23 cellular contexts compared by ENCODE assay signal in the genomic region with DNA sequence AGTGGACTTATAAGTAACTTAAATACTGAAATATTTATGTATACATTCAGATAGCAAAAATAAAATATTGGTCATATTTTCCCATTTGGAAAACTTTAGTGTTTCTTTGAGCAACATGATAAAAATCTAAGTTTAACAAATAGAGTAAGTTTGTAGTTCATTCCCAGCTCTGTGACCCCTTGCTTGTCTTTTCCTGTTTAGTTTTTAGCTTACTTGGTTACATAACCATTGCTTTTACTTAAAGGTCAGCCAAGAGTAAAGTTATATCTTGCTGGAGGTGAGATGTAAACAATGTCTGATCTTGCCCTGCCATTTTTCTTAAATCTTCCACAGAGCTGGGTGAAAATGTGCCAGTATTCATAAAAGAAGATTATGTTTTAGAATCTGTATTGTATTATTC.
"Had no signal": no experiment of that assay in that cellular context is flagged by ENCODE, and none has a peak within 500 bp of the region (broad histone marks: within the 10 kb centered on the region; RNA-seq: fewer than 3 reads in every experiment).

No MANE protein-coding gene starts in this region.

- H3K4me2 ChIP-seq: neural progenitor cell had no signal

- H3K4me3 ChIP-seq: coronary artery, dorsolateral prefrontal cortex, esophagus muscularis mucosa, lung, neural progenitor cell, right lobe of liver, stomach, thyroid gland had no signal

- H3K36me3 ChIP-seq: esophagus muscularis mucosa, neural progenitor cell, right lobe of liver, stomach, thyroid gland had no signal

- H3K9me3 ChIP-seq: right lobe of liver, thyroid gland had no signal

- H3K79me2 ChIP-seq: parathyroid adenoma had no signal

- H3K4me1 Mint-ChIP-seq: naive thymus-derived CD4-positive, alpha-beta T cell; nephron; neural progenitor cell; stimulated activated effector memory CD8-positive, alpha-beta T cell treated with anti-CD3 and anti-CD28 coated beads, Interleukin-12 subunit alpha, Interleukin-12 subunit beta, amount 100 ng/mL, for 72 hours had no signal

- H3K27me3 ChIP-seq: esophagus muscularis mucosa, neural progenitor cell, right lobe of liver, stomach, thyroid gland had no signal

- H3K9ac ChIP-seq: neural progenitor cell, parathyroid adenoma had no signal

- H3K27ac ChIP-seq: coronary artery, dorsolateral prefrontal cortex, esophagus muscularis mucosa, neural progenitor cell, parathyroid adenoma, right lobe of liver, stomach, thyroid gland had no signal

- H3K4me3 Mint-ChIP-seq: mesothelial cell of epicardium; naive thymus-derived CD4-positive, alpha-beta T cell; nephron; neural progenitor cell; stimulated activated effector memory CD8-positive, alpha-beta T cell treated with anti-CD3 and anti-CD28 coated beads, Interleukin-12 subunit alpha, Interleukin-12 subunit beta, amount 100 ng/mL, for 72 hours; type B pancreatic cell had no signal

- H2AFZ ChIP-seq: neural progenitor cell, parathyroid adenoma had no signal

- H3K4me1 ChIP-seq: neural progenitor cell, parathyroid adenoma, right lobe of liver, thyroid gland had no signal

- H3K27me3 Mint-ChIP-seq: progenitor cell of endocrine pancreas, type B pancreatic cell had no signal

- H3K27ac Mint-ChIP-seq: mesothelial cell of epicardium; naive thymus-derived CD4-positive, alpha-beta T cell; nephron; neural progenitor cell; progenitor cell of endocrine pancreas; stimulated activated effector memory CD8-positive, alpha-beta T cell treated with anti-CD3 and anti-CD28 coated beads, Interleukin-12 subunit alpha, Interleukin-12 subunit beta, amount 100 ng/mL, for 72 hours; type B pancreatic cell had no signal

- DNase-seq: central memory CD4-positive, alpha-beta T cell; dorsolateral prefrontal cortex; effector CD4-positive, alpha-beta T cell; foreskin melanocyte; kidney; mesenchymal stem cell; naive thymus-derived CD4-positive, alpha-beta T cell; right lobe of liver; stimulated activated CD4-positive, alpha-beta T cell treated with anti-CD3 and anti-CD28 coated beads, Interleukin-2, amount 100 ng/mL, for 24 hours; stimulated activated CD4-positive, alpha-beta T cell treated with anti-CD3 and anti-CD28 coated beads, Interleukin-4, amount 100 ng/mL, for 24 hours; stimulated activated naive CD4-positive, alpha-beta T cell treated with Interleukin-2 at 50 U/mL for 16 hours; stomach; thyroid gland had no signal

- H3K36me3 Mint-ChIP-seq: neural progenitor cell; stimulated activated effector memory CD8-positive, alpha-beta T cell treated with anti-CD3 and anti-CD28 coated beads, Interleukin-12 subunit alpha, Interleukin-12 subunit beta, amount 100 ng/mL, for 72 hours; type B pancreatic cell had no signal
